Comparison of ENCODE assay signal across 10 cellular contexts in the genomic region with DNA sequence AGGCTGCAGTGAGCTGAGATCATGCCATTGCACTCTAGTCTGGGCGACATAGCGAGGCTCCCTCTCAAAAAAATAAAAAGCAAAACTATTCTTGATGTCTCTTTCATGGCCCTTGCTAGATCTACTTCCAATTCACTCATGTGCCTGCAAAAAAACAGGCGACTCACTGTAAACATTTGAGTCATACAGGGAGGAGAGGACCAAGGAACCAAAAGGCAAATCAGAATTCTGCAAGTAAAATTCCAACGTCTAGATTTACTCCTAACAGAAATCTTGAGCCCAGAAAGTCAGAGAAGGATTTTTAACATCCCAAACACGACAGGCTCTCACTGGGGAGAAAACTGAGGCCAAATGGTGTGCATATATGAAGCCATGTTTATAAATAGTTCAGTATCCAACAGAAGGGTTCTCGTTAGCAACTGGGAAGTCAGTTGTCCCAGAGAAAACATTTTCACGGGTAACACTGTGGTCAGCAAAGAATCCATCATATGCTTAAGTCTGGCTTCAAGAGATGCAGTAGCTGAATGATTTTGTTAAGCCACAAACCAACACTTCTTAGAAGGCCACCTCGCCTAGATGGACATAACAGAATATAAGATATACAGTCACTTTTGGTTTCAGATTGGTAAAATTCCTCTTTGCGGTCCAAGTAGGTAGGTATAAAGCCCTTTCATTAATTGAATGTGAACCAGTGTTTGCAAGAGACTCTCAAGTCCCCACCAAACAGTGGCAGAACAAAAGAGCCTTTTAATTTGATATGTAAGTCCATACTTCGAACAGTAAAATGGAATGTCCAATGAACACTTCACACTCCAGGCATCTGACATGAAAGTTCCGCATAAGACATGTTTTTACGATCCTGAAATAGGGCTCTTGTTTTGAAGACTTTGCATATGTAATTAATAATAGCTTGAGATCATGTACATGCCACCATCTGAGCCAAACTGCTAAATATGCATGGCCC. TPM values are rescaled to one million over a fixed set of nuclear protein-coding genes. Genes with fewer than 3 reads are reported as not detected.
A peak's percentile ranks its signal among the peaks of the same experiment; 100 is the strongest.
DNase-seq lines count a peak whose midpoint lies in the region; ATAC-seq and TF ChIP-seq lines count a peak whose summit lies in the region.
"Had no signal": no experiment of that assay in that cellular context is flagged by ENCODE, and none has a peak within 500 bp of the region (broad histone marks: within the 10 kb centered on the region; RNA-seq: fewer than 3 reads in every experiment).

No MANE protein-coding gene starts in this region.

- H3K4me1 ChIP-seq in body of pancreas: peaks cover 5% of the 10 kb centered on the region

- TF ChIP-seq POLR2A in body of pancreas (IDR thresholded peaks at IDR 0.05): no peak

- no peak overlapping the region for H3K27ac ChIP-seq in body of pancreas

- no peak overlapping the region for H3K4me3 ChIP-seq in retinal pigment epithelial cell (ENCODE audit: low read length)
- no peak overlapping the region for H3K4me3 ChIP-seq in body of pancreas

- peaks cover 3% of the 10 kb centered on the region in 2 donors for H3K36me3 ChIP-seq in body of pancreas (replicated peaks in 1 of 2; ENCODE audit: insufficient read depth in 1 of 2, low read depth in 2 of 2)

- ATAC-seq in body of pancreas (no peak), GM19324 (IDR thresholded peaks at IDR 0.05; ENCODE audit: low FRiP score, unreplicated experiment) (no peak), GM19397 (IDR thresholded peaks at IDR 0.05; ENCODE audit: unreplicated experiment) (no peak)
- ATAC-seq: activated CD8-positive, alpha-beta memory T cell treated with anti-CD3 and anti-CD28 coated beads, Interleukin-2, amount 10 ng/mL, durations not matched to agents 7 days and 5 days had no signal

- intact Hi-C loops in body of pancreas (cut with DNase I): no loop called here

- H3K9me3 ChIP-seq in body of pancreas: no peaks in the 10 kb centered on the region

- no peaks in the 10 kb centered on the region for H3K27me3 ChIP-seq in body of pancreas

- TF ChIP-seq CTCF in retinal pigment epithelial cell (conservative IDR thresholded peaks at IDR 0.05; ENCODE audit: low read depth, low read length): no peak
- TF ChIP-seq CTCF in body of pancreas (IDR thresholded peaks at IDR 0.05): no peak

- 80 to 83% methylated on average over 12 of the region's 12 CpGs for WGBS in body of pancreas, 2 donors

- peak; percentile 84 for DNase-seq in COLO829 (ENCODE audit: low spot score)
- peak; percentile 24 for DNase-seq in NCI-H226
- peak; percentile 91 for DNase-seq in fibroblast of peridontal ligament (ENCODE audit: extremely low read depth)
- DNase-seq in retinal pigment epithelial cell (ENCODE audit: low read depth): peak; percentile 31
- no peak for DNase-seq in NCI-H2227 treated with DMSO at 0.1 percent for 48 hours (lab: John Stamatoyannopoulos, UW)
- no peak for DNase-seq in body of pancreas
- DNase-seq: activated CD8-positive, alpha-beta memory T cell treated with anti-CD3 and anti-CD28 coated beads, Interleukin-2, amount 10 ng/mL, durations not matched to agents 7 days and 5 days; NCI-H345 had no signal

RNA-seq across cellular contexts. Expression of a gene that starts 39.9 kb away (rescaled TPM):
- total RNA-seq in body of pancreas: 10 to 100 TPM; 24.9 to 25.7 TPM

Comparison
In these comparisons a context has a peak if more than half of its experiments do, and no peak if none do; other contexts are left out.
1. DNase-seq: peak in COLO829 (single experiment), NCI-H226 (single experiment), fibroblast of peridontal ligament (single experiment) and retinal pigment epithelial cell (single experiment); none in NCI-H2227 treated with DMSO at 0.1 percent for 48 hours (single experiment) and body of pancreas (0 of 4).